18 cellular contexts compared by ENCODE assay signal in the genomic region with DNA sequence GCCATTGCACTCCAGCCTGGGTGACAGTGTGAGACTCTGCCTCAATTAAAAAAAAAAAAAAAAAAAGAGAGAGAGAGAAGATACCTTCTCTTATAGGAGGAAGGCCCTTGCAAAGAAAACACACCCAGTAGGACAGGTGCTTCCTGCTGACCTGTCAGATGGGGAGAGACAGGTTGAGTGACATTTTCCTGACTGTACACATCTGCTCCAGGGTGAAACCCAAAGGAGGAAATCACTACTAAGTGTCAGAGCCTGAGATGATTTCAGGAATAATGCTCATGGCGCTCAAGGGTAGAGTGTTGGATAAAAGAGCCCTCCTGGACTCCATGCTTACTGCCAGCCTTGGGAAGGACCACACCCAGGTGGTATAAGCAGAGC. TPM values are rescaled to one million over a fixed set of nuclear protein-coding genes. Genes with fewer than 3 reads are reported as not detected.
DNase-seq lines count a peak whose midpoint lies in the region; ATAC-seq and TF ChIP-seq lines count a peak whose summit lies in the region.
"Had no signal": no experiment of that assay in that cellular context is flagged by ENCODE, and none has a peak within 500 bp of the region (broad histone marks: within the 10 kb centered on the region; RNA-seq: fewer than 3 reads in every experiment).

No MANE protein-coding gene starts in this region.

- H3K9ac ChIP-seq in HCT116 (ENCODE audit: low read length) (no peak overlapping the region), smooth muscle cell (ENCODE audit: low read depth) (no peak overlapping the region)
- H3K9ac ChIP-seq: BLaER1 had no signal

- DNase-seq in HCT116 (ENCODE audit: low read depth, low spot score): no peak
- DNase-seq in Panc1 (ENCODE audit: low read depth, low spot score): no peak
- DNase-seq in smooth muscle cell (lab: John Stamatoyannopoulos, UW; ENCODE audit: unreplicated experiment): no peak
- no peak for DNase-seq in SIG-M5 (lab: John Stamatoyannopoulos, UW)
- DNase-seq in DMS79 (lab: John Stamatoyannopoulos, UW): no peak
- no peak for DNase-seq in activated effector memory CD4-positive, alpha-beta T cell treated with anti-CD3 and anti-CD28 coated beads, Interleukin-2, amount 50 U/mL, for 16 hours
- no peak for DNase-seq in NCI-H345 (lab: John Stamatoyannopoulos, UW)
- DNase-seq: Caco-2; CD4-positive, alpha-beta T cell; NCI-H1092; NCI-H1436; NCI-H187 treated with DMSO at 0.1 percent for 48 hours; NCI-H524; NCI-H774; Peyer's patch had no signal

- H3K9me3 ChIP-seq in HCT116 (ENCODE audit: control insufficient read depth in 1 of 2, insufficient read depth in 1 of 2, low read depth in 1 of 2, low read length in 2 of 2): peaks cover 3 to 12% of the 10 kb centered on the region in 2 experiments; a peak in 1 of 4 replicates
- peaks cover 8% of the 10 kb centered on the region; the same call in 1 of the 2 replicates for H3K9me3 ChIP-seq in Panc1 (ENCODE audit: control insufficient read depth, insufficient read depth, low read depth, low read length)
- H3K9me3 ChIP-seq in smooth muscle cell (replicated peaks; ENCODE audit: low read depth): no peaks in the 10 kb centered on the region
- H3K9me3 ChIP-seq: Peyer's patch, SJSA1 had no signal

- H3K4me1 ChIP-seq in HCT116 (ENCODE audit: control insufficient read depth in 1 of 2, insufficient read depth in 2 of 2, low read length in 2 of 2) (peaks cover 24 to 54% of the 10 kb centered on the region in 2 experiments), Panc1 (ENCODE audit: control insufficient read depth, insufficient read depth, low read length) (peaks cover 28% of the 10 kb centered on the region), smooth muscle cell (ENCODE audit: low read depth) (peaks cover 11% of the 10 kb centered on the region)

- H3K27ac ChIP-seq in HCT116 (ENCODE audit: low read depth, low read length) (no peak overlapping the region), Panc1 (ENCODE audit: low read length) (peak overlapping the region; percentile 18), smooth muscle cell (ENCODE audit: low read depth) (no peak overlapping the region)
- H3K27ac ChIP-seq: BLaER1 had no signal

- H2AFZ ChIP-seq in HCT116 (ENCODE audit: low read depth, low read length, poor library complexity, severe bottlenecking) (peak overlapping the region; percentile 7), smooth muscle cell (ENCODE audit: low read depth) (peak overlapping the region; percentile 26)

- no peak for TF ChIP-seq POLR2A in HCT116 (IDR thresholded peaks at IDR 0.05; ENCODE audit: borderline replicate concordance, extremely low read depth, insufficient read depth, insufficient read length)

- H3K79me2 ChIP-seq in HCT116 (ENCODE audit: insufficient read depth, low read length) (peaks cover 28% of the 10 kb centered on the region), smooth muscle cell (ENCODE audit: low read depth) (peaks cover 9% of the 10 kb centered on the region)

- in situ Hi-C loops in Panc1 (cut with HindIII; ENCODE audit: low pct_unique_long_range_greater_than_20kb, low sequenced_read_pairs): no loop called here

- no peaks in the 10 kb centered on the region for H3F3A ChIP-seq in smooth muscle cell (ENCODE audit: low read depth)

- no peak for ATAC-seq in HCT116
- ATAC-seq in Panc1: no peak
- peak; percentile 46 for ATAC-seq in esophagus mucosa

- H3K36me3 ChIP-seq in HCT116 (ENCODE audit: control insufficient read depth in 1 of 2, insufficient read depth in 2 of 2, low read length in 2 of 2) (peaks cover 0 to 18% of the 10 kb centered on the region in 2 experiments; a peak in 2 of 4 replicates), Panc1 (ENCODE audit: control insufficient read depth, insufficient read depth, low read length) (peaks cover 7% of the 10 kb centered on the region; the same call in 1 of the 2 replicates), smooth muscle cell (ENCODE audit: low read depth) (no peaks in the 10 kb centered on the region)
- H3K36me3 ChIP-seq: Peyer's patch had no signal

- H3K27me3 ChIP-seq in HCT116 (ENCODE audit: insufficient read depth, low read length): no peaks in the 10 kb centered on the region
- no peaks in the 10 kb centered on the region for H3K27me3 ChIP-seq in Panc1 (ENCODE audit: control insufficient read depth, insufficient read depth, low read length)
- no peaks in the 10 kb centered on the region for H3K27me3 ChIP-seq in smooth muscle cell (ENCODE audit: low read depth)
- H3K27me3 ChIP-seq: BLaER1, Peyer's patch, SJSA1 had no signal

- BruUV-seq in HCT116 (replicated peaks; lab: Mats Ljungman, UMichigan) (no TSS peak), Panc1 (replicated peaks; lab: Mats Ljungman, UMichigan) (no TSS peak)

- H4K20me1 ChIP-seq in HCT116 (ENCODE audit: insufficient read depth) (no peaks in the 10 kb centered on the region), smooth muscle cell (ENCODE audit: low read depth) (no peaks in the 10 kb centered on the region)
- H4K20me1 ChIP-seq: BLaER1 had no signal

- H3K4me2 ChIP-seq in HCT116 (ENCODE audit: low read length) (no peak overlapping the region), smooth muscle cell (no peak overlapping the region)

- POLR2A ChIA-PET in HCT116 (lab: Charles Lee) (interaction anchor here (0.9 kb wide), 1 partner anchor 20 kb away, joined by 4 read pairs; no protein-coding TSS in a partner anchor), Panc1 (lab: Charles Lee) (no interaction called here)

- 96% methylated on average over 1 of the region's 1 CpG for WGBS in smooth muscle cell (ENCODE audit: low lambda C conversion rate)

- no peaks in the 10 kb centered on the region for H3K9me2 ChIP-seq in HCT116 (ENCODE audit: insufficient read depth)

- CTCF ChIA-PET in HCT116 (lab: Charles Lee): no interaction called here
- CTCF ChIA-PET in Panc1 (lab: Charles Lee): no interaction called here

- no peak overlapping the region for H3K4me3 ChIP-seq in HCT116 (replicated peaks in 1 of 2; ENCODE audit: low read depth in 1 of 2, low read length in 2 of 2)
- no peak overlapping the region for H3K4me3 ChIP-seq in Panc1 (ENCODE audit: low read depth in 2 of 2, low read length in 2 of 2)
- H3K4me3 ChIP-seq in smooth muscle cell: no peak overlapping the region
- H3K4me3 ChIP-seq: BLaER1, Peyer's patch, SJSA1 had no signal

- intact Hi-C loops in HCT116 (cut with micrococcal nuclease): loop anchor here (5.0 kb wide), 1 partner anchor 48 kb away; a partner anchor contains a TSS
- intact Hi-C loops in Panc1 (cut with micrococcal nuclease; ENCODE audit: unreplicated experiment): loop anchor here (5.0 kb wide), 1 partner anchor 48 kb away; a partner anchor contains a TSS

- TF ChIP-seq CTCF in HCT116 (IDR thresholded peaks at IDR 0.05 in 2 of 3, conservative IDR thresholded peaks at IDR 0.05 in 1 of 3; ENCODE audit: borderline replicate concordance in 1 of 3, insufficient read depth in 1 of 3, low read depth in 2 of 3, low read length in 2 of 3): no peak
- TF ChIP-seq CTCF in Panc1 (IDR thresholded peaks at IDR 0.05): no peak
- no peak for TF ChIP-seq CTCF in smooth muscle cell (IDR thresholded peaks at IDR 0.05; ENCODE audit: borderline replicate concordance, insufficient read depth, poor library complexity, severe bottlenecking)

- RAD21 ChIA-PET in HCT116 (lab: Charles Lee; ENCODE audit: low non-redundant PET in 1 of 2, low total read pairs in 2 of 2, uncharacterized antibody in 2 of 2, unreplicated experiment in 2 of 2): no interaction called here

- TF ChIP-seq RAD21 in HCT116 (IDR thresholded peaks at IDR 0.05; ENCODE audit: low read depth): no peak

TF ChIP-seq in HCT116, 20 proteins besides CTCF, POLR2A, EP300 and RAD21:
- TF ChIP-seq CBX3 (IDR thresholded peaks at IDR 0.05; ENCODE audit: low read depth) (no peak), FOSL1 (IDR thresholded peaks at IDR 0.05; ENCODE audit: low read depth) (no peak)

RNA-seq across cellular contexts. Expression of a gene that starts 1.7 kb away (rescaled TPM):
- total RNA-seq in HCT116 (2021; ENCODE audit: unreplicated experiment) (74.7 TPM), Panc1 (2021; ENCODE audit: unreplicated experiment) (28.9 TPM), esophagus mucosa (31.3 TPM), smooth muscle cell (34.9 and 37.9 TPM in 2 replicates)
- 55.0 and 72.1 TPM in 2 replicates for polyA plus RNA-seq in HCT116 (2012)
- polyA plus RNA-seq in Panc1 (2012; ENCODE audit: insufficient read length): 24.2 TPM
- polyA plus RNA-seq in smooth muscle cell: 38.6 and 47.8 TPM in 2 replicates

RNA-seq across cellular contexts. Expression of a gene that starts 47.3 kb away (rescaled TPM):
- total RNA-seq in HCT116 (2021; ENCODE audit: unreplicated experiment) (44.2 TPM), Panc1 (2021; ENCODE audit: unreplicated experiment) (40.8 TPM), esophagus mucosa (54.1 TPM), smooth muscle cell (45.7 and 54.9 TPM in 2 replicates)
- 9.4 and 13.3 TPM in 2 replicates for polyA plus RNA-seq in HCT116 (2012)
- polyA plus RNA-seq in Panc1 (2012; ENCODE audit: insufficient read length): 22.0 TPM
- polyA plus RNA-seq in smooth muscle cell: 15.5 and 16.9 TPM in 2 replicates
